In the genomic region with DNA sequence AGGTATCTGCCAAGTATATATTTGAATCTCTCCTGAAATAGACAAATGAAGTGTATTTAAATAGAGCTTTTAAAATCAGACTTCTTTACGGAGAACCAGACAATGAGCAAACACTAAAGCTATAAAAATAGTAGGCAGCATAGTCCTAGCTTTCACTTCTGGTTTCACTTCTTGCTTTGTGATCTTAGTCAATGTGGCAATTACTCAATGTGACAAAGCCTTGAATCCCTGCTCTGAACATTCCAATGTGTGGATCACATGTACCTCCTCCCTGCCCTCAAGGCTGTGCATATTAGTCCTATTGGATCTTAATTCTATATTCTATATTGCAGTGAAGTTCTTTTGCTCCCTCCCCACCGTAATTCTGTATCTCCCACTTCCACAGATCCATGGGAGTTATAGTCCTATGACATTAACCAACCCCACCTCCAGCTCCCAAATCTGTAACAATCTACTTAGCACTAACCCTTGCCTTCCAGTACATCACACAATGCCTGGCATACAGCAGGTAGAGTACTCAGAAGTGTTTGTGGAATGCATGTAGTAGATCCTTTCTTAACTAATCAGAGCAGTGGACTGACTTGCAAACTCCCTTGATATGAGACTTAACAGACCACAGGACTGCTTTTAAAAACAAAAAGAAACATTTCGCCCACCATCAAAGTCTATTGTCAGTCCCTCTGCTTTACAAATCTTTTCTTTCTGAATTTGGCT, we compare ENCODE assay signal across 8 cellular contexts. TPM values are rescaled to one million over a fixed set of nuclear protein-coding genes. Genes with fewer than 3 reads are reported as not detected.
DNase-seq lines count a peak whose midpoint lies in the region; ATAC-seq and TF ChIP-seq lines count a peak whose summit lies in the region.

No MANE protein-coding gene starts in this region.

- H3K9me3 Mint-ChIP-seq in CD4-positive, alpha-beta memory T cell: no peaks in the 10 kb centered on the region
- no peaks in the 10 kb centered on the region for H3K9me3 Mint-ChIP-seq in T-helper 2 cell treated with Interferon-gamma antibody and Interleukin-4, amounts not matched to agents 5 μg/mL and 100 μg/mL, for 36 hours

- H3K27ac Mint-ChIP-seq in CD4-positive, alpha-beta memory T cell: peak overlapping the region in 1 of 7 donors; percentile 39
- H3K27ac Mint-ChIP-seq in T-helper 2 cell treated with Interferon-gamma antibody and Interleukin-4, amounts not matched to agents 5 μg/mL and 100 μg/mL, for 36 hours: peak overlapping the region; percentile 42

- H3K4me3 ChIP-seq in CD4-positive, alpha-beta memory T cell (ENCODE audit: low read length in 2 of 2): no peak overlapping the region
- no peak overlapping the region for H3K4me3 ChIP-seq in thyroid gland (replicated peaks in 1 of 3)

- DNase-seq in CD4-positive, alpha-beta memory T cell: no peak
- DNase-seq in T-helper 2 cell treated with Interferon-gamma antibody and Interleukin-4, amounts not matched to agents 5 μg/mL and 100 μg/mL, for 36 hours (ENCODE audit: low spot score): no peak
- no peak for DNase-seq in left ventricle myocardium superior
- DNase-seq in thyroid gland: no peak
- no peak for DNase-seq in ureter (ENCODE audit: low spot score)
- DNase-seq in HuH-7.5 (ENCODE audit: low spot score): no peak

- no peaks in the 10 kb centered on the region for H3K9me3 ChIP-seq in CD4-positive, alpha-beta memory T cell (ENCODE audit: control insufficient read depth in 1 of 2, low read length in 2 of 2)
- no peaks in the 10 kb centered on the region for H3K9me3 ChIP-seq in thyroid gland

- 62 to 69% methylated on average over 3 of the region's 3 CpGs for WGBS in thyroid gland, 2 donors

- peaks cover 7 to 10% of the 10 kb centered on the region in 2 donors for H3K27me3 Mint-ChIP-seq in CD4-positive, alpha-beta memory T cell
- H3K27me3 Mint-ChIP-seq in T-helper 2 cell treated with Interferon-gamma antibody and Interleukin-4, amounts not matched to agents 5 μg/mL and 100 μg/mL, for 36 hours (ENCODE audit: low read depth): peaks cover 9% of the 10 kb centered on the region

- ATAC-seq in GM19395 (IDR thresholded peaks at IDR 0.05; ENCODE audit: unreplicated experiment) (peak; percentile 83), HG03354 (IDR thresholded peaks at IDR 0.05; ENCODE audit: poor library complexity, severe bottlenecking, unreplicated experiment) (peak; percentile 82), left ventricle myocardium superior (peak; percentile 73)

- H3K4me1 Mint-ChIP-seq in CD4-positive, alpha-beta memory T cell: peaks cover 0 to 6% (median 6%) of the 10 kb centered on the region in 4 donors
- H3K4me1 Mint-ChIP-seq in T-helper 2 cell treated with Interferon-gamma antibody and Interleukin-4, amounts not matched to agents 5 μg/mL and 100 μg/mL, for 36 hours (ENCODE audit: low read depth): peaks cover 26% of the 10 kb centered on the region

- H3K36me3 ChIP-seq in CD4-positive, alpha-beta memory T cell (ENCODE audit: insufficient read depth, low read length): no peaks in the 10 kb centered on the region
- no peaks in the 10 kb centered on the region for H3K36me3 ChIP-seq in thyroid gland

- no peaks in the 10 kb centered on the region for H3K36me3 Mint-ChIP-seq in CD4-positive, alpha-beta memory T cell
- no peaks in the 10 kb centered on the region for H3K36me3 Mint-ChIP-seq in T-helper 2 cell treated with Interferon-gamma antibody and Interleukin-4, amounts not matched to agents 5 μg/mL and 100 μg/mL, for 36 hours (ENCODE audit: low read depth)

- no peak for TF ChIP-seq CTCF in thyroid gland (IDR thresholded peaks at IDR 0.05)

- no peak for TF ChIP-seq POLR2A in thyroid gland (IDR thresholded peaks at IDR 0.05)

- intact Hi-C loops in CD4-positive, alpha-beta memory T cell (cut with micrococcal nuclease): no loop called here
- intact Hi-C loops in left ventricle myocardium superior (cut with micrococcal nuclease): no loop called here
- intact Hi-C loops in thyroid gland (cut with DNase I): no loop called here

- H3K27me3 ChIP-seq in CD4-positive, alpha-beta memory T cell (ENCODE audit: insufficient read depth, low read length): no peaks in the 10 kb centered on the region
- no peaks in the 10 kb centered on the region for H3K27me3 ChIP-seq in thyroid gland

- CTCF ChIA-PET in CD4-positive, alpha-beta memory T cell (lab: Charles Lee; ENCODE audit: partially characterized antibody): interaction anchor here (1.3 kb wide), 1 partner anchor 13 kb away, joined by 3 read pairs; no protein-coding TSS in a partner anchor

- POLR2A ChIA-PET in CD4-positive, alpha-beta memory T cell (lab: Charles Lee; ENCODE audit: partially characterized antibody): no interaction called here

- peak overlapping the region in 5 of 8 donors; percentile 5 to 56 (median 24) for H3K4me3 Mint-ChIP-seq in CD4-positive, alpha-beta memory T cell
- peak overlapping the region; percentile 37 for H3K4me3 Mint-ChIP-seq in T-helper 2 cell treated with Interferon-gamma antibody and Interleukin-4, amounts not matched to agents 5 μg/mL and 100 μg/mL, for 36 hours

- H3K27ac ChIP-seq in CD4-positive, alpha-beta memory T cell (ENCODE audit: low read depth, low read length): no peak overlapping the region
- H3K27ac ChIP-seq in thyroid gland: peak overlapping the region in 2 of 3 donors; percentile 5 to 58

- H3K4me1 ChIP-seq in CD4-positive, alpha-beta memory T cell (ENCODE audit: insufficient read depth, low read length): no peaks in the 10 kb centered on the region
- H3K4me1 ChIP-seq in thyroid gland: peaks cover 0 to 22% of the 10 kb centered on the region in 2 donors

RNA-seq across cellular contexts. Expression of gene CP, which starts 24.3 kb away (rescaled TPM):
- not detected for total RNA-seq in CD4-positive, alpha-beta memory T cell
- under 1 TPM in 1 of 2 donors, not detected in 1; 0.34 TPM for polyA plus RNA-seq in CD4-positive, alpha-beta memory T cell
- 2.2 TPM for total RNA-seq in left ventricle myocardium superior
- 100 to 1,000 TPM in 1 of 4 donors, 10 to 100 TPM in 2, 1 to 10 TPM in 1; 5.0 to 111 (median 34.6) TPM for total RNA-seq in thyroid gland
- 12.5 TPM for total RNA-seq in ureter
